ENCODE assay signal across 9 cellular contexts in the genomic region with DNA sequence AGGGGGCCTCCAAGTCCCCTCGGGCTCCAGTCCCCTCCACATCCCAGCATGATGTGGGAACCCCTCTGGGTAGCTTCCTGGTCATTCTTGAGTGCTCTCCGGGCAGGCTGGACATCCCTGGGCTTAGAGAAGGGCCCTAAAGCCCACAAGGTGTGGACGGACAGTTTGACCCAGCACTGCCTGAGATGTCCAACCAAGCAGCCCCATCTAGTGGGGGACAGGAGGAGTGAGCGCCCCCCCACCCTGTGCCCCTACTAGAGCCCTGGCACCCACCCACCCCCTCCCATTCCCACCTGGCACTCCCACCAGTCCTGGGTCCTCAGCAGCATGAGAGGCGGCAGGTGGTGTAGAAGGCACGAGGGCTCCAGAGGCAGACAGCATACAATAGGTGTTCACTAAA.
DNase-seq lines count a peak whose midpoint lies in the region; ATAC-seq lines count a peak whose summit lies in the region.
"Had no signal": no experiment of that assay in that cellular context is flagged by ENCODE, and none has a peak within 500 bp of the region (broad histone marks: within the 10 kb centered on the region; RNA-seq: fewer than 3 reads in every experiment).

No MANE protein-coding gene starts in this region.

- H3K27me3 ChIP-seq in subcutaneous abdominal adipose tissue (ENCODE audit: control insufficient read depth in 5 of 5, insufficient read depth in 4 of 5, low read length in 5 of 5) = no peaks in the 10 kb centered on the region

- H3K9me3 ChIP-seq in subcutaneous abdominal adipose tissue (ENCODE audit: control insufficient read depth in 5 of 5, low read length in 5 of 5) = peaks cover 0 to 3% (median 0%) of the 10 kb centered on the region in 5 donors

- H3K4me1 ChIP-seq in subcutaneous abdominal adipose tissue (ENCODE audit: control insufficient read depth in 5 of 5, insufficient read depth in 5 of 5, low read length in 5 of 5) = peaks cover 20 to 52% (median 47%) of the 10 kb centered on the region in 5 donors

- H3K36me3 ChIP-seq in subcutaneous abdominal adipose tissue (ENCODE audit: control insufficient read depth in 5 of 5, insufficient read depth in 5 of 5, low read length in 5 of 5) = no peaks in the 10 kb centered on the region

- peak overlapping the region; percentile 50 for H3K27ac ChIP-seq in subcutaneous abdominal adipose tissue (ENCODE audit: low read depth, low read length)

- no peak overlapping the region for H3K9ac ChIP-seq in subcutaneous abdominal adipose tissue (ENCODE audit: low read length in 5 of 5)

- peak; percentile 16 for DNase-seq in NCI-H1092 treated with DMSO at 0.1 percent for 48 hours (lab: John Stamatoyannopoulos, UW)
- no peak for DNase-seq in NCI-H1092 (lab: John Stamatoyannopoulos, UW)
- peak; percentile 11 for DNase-seq in RKO (ENCODE audit: low spot score)
- peak in 38 of 42 donors; percentile 25 to 85 (median 54) for DNase-seq in head of caudate nucleus
- DNase-seq: mesendoderm had no signal

- intact Hi-C loops in head of caudate nucleus (cut with DNase I) = no loop called here

- H3K4me3 ChIP-seq in subcutaneous abdominal adipose tissue (ENCODE audit: low read depth in 1 of 5, low read length in 5 of 5) = no peak overlapping the region

- ATAC-seq in GM18861 (IDR thresholded peaks at IDR 0.05; ENCODE audit: unreplicated experiment) (no peak), HG03097 (IDR thresholded peaks at IDR 0.05; ENCODE audit: low FRiP score, unreplicated experiment) (no peak), GM18517 (IDR thresholded peaks at IDR 0.05; ENCODE audit: unreplicated experiment) (no peak)
